ENCODE assay signal across 1 cellular context in genomic region chr20:22579119-22579427, GRCh38.
TF ChIP-seq lines count a peak whose summit lies in the region.

No MANE protein-coding gene starts in this region.

TF ChIP-seq in WTC11, 78 proteins besides CTCF, POLR2A, EP300 and RAD21:
- TF ChIP-seq FOXP4 (CRISPR knock-in tag; IDR thresholded peaks at IDR 0.05) (peak; percentile 68; the same call in 1 of the 2 replicates), TEAD1 (CRISPR knock-in tag; IDR thresholded peaks at IDR 0.05) (peak; percentile 18; the same call in 1 of the 2 replicates), ATF2 (CRISPR knock-in tag; IDR thresholded peaks at IDR 0.05; ENCODE audit: borderline replicate concordance, low read depth) (no peak)
